9 cellular contexts compared by ENCODE assay signal in genomic region chr11:71393283-71393682, GRCh38.
"Had no signal": no experiment of that assay in that cellular context is flagged by ENCODE, and none has a peak within 500 bp of the region (broad histone marks: within the 10 kb centered on the region; RNA-seq: fewer than 3 reads in every experiment).

No MANE protein-coding gene starts in this region.

- H2AFZ ChIP-seq: GM23248 had no signal

- H3K4me3 ChIP-seq: GM23248, K562 had no signal

- DNase-seq: GM23248, GOT3, H9, HCEC 1CT, HFFc6, IMR-90, KG1 had no signal

- ATAC-seq: K562 had no signal

- FAIRE-seq: H54, K562 had no signal

- H3K27ac ChIP-seq: GM23248 had no signal

- H3K9ac ChIP-seq: GM23248 had no signal
